In the genomic region with DNA sequence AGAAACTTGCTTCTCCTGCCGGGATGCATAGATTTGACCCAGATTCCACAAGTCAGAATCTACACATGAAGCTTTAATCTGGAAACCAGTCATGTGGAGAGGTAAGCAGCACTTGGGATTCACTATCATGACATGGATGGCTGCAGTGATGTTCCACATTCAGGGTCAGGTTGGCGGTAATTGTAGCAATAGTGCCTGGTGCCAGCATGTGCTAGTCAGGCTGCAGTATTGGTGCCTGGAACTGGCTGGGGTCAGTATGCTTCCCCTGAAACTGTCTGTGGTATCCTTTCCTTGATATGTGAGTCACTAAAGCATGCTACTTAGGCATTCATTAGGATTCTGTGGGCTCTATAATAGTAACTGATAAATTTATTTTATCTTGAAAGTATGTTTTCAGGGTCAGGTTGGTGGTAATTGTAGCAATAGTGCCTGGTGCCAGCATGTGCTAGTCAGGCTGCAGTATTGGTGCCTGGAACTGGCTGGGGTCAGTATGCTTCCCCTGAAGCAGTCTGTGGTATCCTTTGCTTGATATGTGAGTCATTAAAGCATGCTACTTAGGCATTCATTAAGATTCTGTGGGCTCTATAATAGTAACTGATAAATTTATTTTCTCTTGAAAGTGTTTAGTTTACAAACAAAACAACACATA, we compare ENCODE assay signal across 21 cellular contexts.
"Had no signal": no experiment of that assay in that cellular context is flagged by ENCODE, and none has a peak within 500 bp of the region (broad histone marks: within the 10 kb centered on the region; RNA-seq: fewer than 3 reads in every experiment).

No MANE protein-coding gene starts in this region.

- DNase-seq: activated B cell treated with CpG ODN at 0.5 μM for 24 hours; activated CD4-positive, alpha-beta T cell treated with anti-CD3 and anti-CD28 coated beads, Interleukin-2, amount 50 U/mL, for 1 hour; activated CD8-positive, alpha-beta T cell treated with anti-CD3 and anti-CD28 coated beads for 36 hours; activated gamma-delta T cell treated with Interleukin-2 at 50 U/mL for 16 hours; activated naive CD8-positive, alpha-beta T cell treated with anti-CD3 and anti-CD28 coated beads, Interleukin-2, amount 50 U/mL, for 24 hours; activated T-cell treated with anti-CD3 and anti-CD28 coated beads, Interleukin-2, amount 50 U/mL, for 4 hours; caudate nucleus; foreskin melanocyte; heart right ventricle; left ventricle myocardium inferior; nephron progenitor cell; stimulated activated CD4-positive, alpha-beta T cell treated with anti-CD3 and anti-CD28 coated beads, Interleukin-1b, Interleukin-23, amount 100 ng/mL, for 48 hours; stimulated activated naive CD4-positive, alpha-beta T cell treated with Interleukin-2 at 50 U/mL for 16 hours; T-helper 1 cell; transverse colon; uterus had no signal

- ATAC-seq: activated CD8-positive, alpha-beta T cell treated with anti-CD3 and anti-CD28 coated beads for 36 hours; activated naive CD8-positive, alpha-beta T cell treated with anti-CD3 and anti-CD28 coated beads, Interleukin-2, amount 50 U/mL, for 24 hours; activated T-cell treated with anti-CD3 and anti-CD28 coated beads, Interleukin-2, amount 50 U/mL, for 4 hours; activated T-helper 17 cell treated with anti-CD3 and anti-CD28 coated beads, Interleukin-2, amount 50 U/mL, for 72 hours; heart right ventricle had no signal

- H3K9me3 ChIP-seq: esophagus muscularis mucosa, neutrophil, right atrium auricular region, transverse colon, uterus had no signal

- H3K36me3 ChIP-seq: esophagus muscularis mucosa, heart right ventricle, left ventricle myocardium inferior, neutrophil, right atrium auricular region, transverse colon, uterus had no signal

- H3K4me3 ChIP-seq: esophagus muscularis mucosa, heart right ventricle, left ventricle myocardium inferior, right atrium auricular region, smooth muscle cell, transverse colon, uterus had no signal

- H3K27ac ChIP-seq: esophagus muscularis mucosa, heart right ventricle, left ventricle myocardium inferior, neutrophil, right atrium auricular region, transverse colon, uterus had no signal

- H3K4me1 ChIP-seq: esophagus muscularis mucosa, heart right ventricle, left ventricle myocardium inferior, right atrium auricular region, transverse colon, uterus had no signal

- H3K27me3 ChIP-seq: esophagus muscularis mucosa, heart right ventricle, neutrophil, right atrium auricular region, transverse colon, uterus had no signal
